Comparison of ENCODE assay signal across 11 cellular contexts in genomic region chr6:28719275-28719940, GRCh38.
DNase-seq lines count a peak whose midpoint lies in the region; ATAC-seq and TF ChIP-seq lines count a peak whose summit lies in the region.
"Had no signal": no experiment of that assay in that cellular context is flagged by ENCODE, and none has a peak within 500 bp of the region (broad histone marks: within the 10 kb centered on the region; RNA-seq: fewer than 3 reads in every experiment).

No MANE protein-coding gene starts in this region.

- peaks cover 1% of the 10 kb centered on the region for H3K27me3 Mint-ChIP-seq in endothelial cell (ENCODE audit: unreplicated experiment)

- peak; percentile 89 for DNase-seq in DMS 273 (lab: John Stamatoyannopoulos, UW; ENCODE audit: unreplicated experiment)
- DNase-seq in HCT116 (ENCODE audit: low read depth, low spot score) = peak; percentile 67
- peak; percentile 59 for DNase-seq in OCI-M2 (lab: John Stamatoyannopoulos, UW; ENCODE audit: unreplicated experiment)
- peak; percentile 33 for DNase-seq in endothelial cell (ENCODE audit: low spot score)
- DNase-seq in posterior cingulate gyrus = no peak
- DNase-seq in cortex of kidney (lab: John Stamatoyannopoulos, UW) = no peak
- DNase-seq: heart left ventricle had no signal

- no peaks in the 10 kb centered on the region for H3K79me2 ChIP-seq in HCT116 (ENCODE audit: insufficient read depth, low read length)

- H4K20me1 ChIP-seq in HCT116 (ENCODE audit: insufficient read depth) = no peaks in the 10 kb centered on the region

- H3K27ac ChIP-seq in HCT116 (ENCODE audit: low read depth, low read length) = no peak overlapping the region
- H3K27ac ChIP-seq: cardiac muscle cell, heart left ventricle had no signal

- H3K9me3 Mint-ChIP-seq in endothelial cell (ENCODE audit: unreplicated experiment) = no peaks in the 10 kb centered on the region

- H3K27me3 ChIP-seq in HCT116 (ENCODE audit: insufficient read depth, low read length) = no peaks in the 10 kb centered on the region

- H2AFZ ChIP-seq in HCT116 (ENCODE audit: low read depth, low read length, poor library complexity, severe bottlenecking) = peak overlapping the region; percentile 69

- H3K4me1 Mint-ChIP-seq in endothelial cell (ENCODE audit: unreplicated experiment) = peaks cover 4% of the 10 kb centered on the region

- RAD21 ChIA-PET in HCT116 (lab: Charles Lee; ENCODE audit: low non-redundant PET in 1 of 2, low total read pairs in 2 of 2, uncharacterized antibody in 2 of 2, unreplicated experiment in 2 of 2) = no interaction called here

- ATAC-seq in HCT116 (peak; percentile 97), GM21786 (IDR thresholded peaks at IDR 0.05; ENCODE audit: unreplicated experiment) (no peak), GM18520 (IDR thresholded peaks at IDR 0.05; ENCODE audit: unreplicated experiment) (no peak)
- ATAC-seq: activated CD4-positive, CD25-positive, alpha-beta regulatory T cell treated with anti-CD3 and anti-CD28 coated beads, Interleukin-2, amount 50 U/mL, for 24 hours; heart left ventricle had no signal

- no peak for TF ChIP-seq POLR2A in HCT116 (IDR thresholded peaks at IDR 0.05; ENCODE audit: borderline replicate concordance, extremely low read depth, insufficient read depth, insufficient read length)

- no peak for TF ChIP-seq RAD21 in HCT116 (IDR thresholded peaks at IDR 0.05; ENCODE audit: low read depth)

- H3K4me3 Mint-ChIP-seq in endothelial cell (ENCODE audit: unreplicated experiment) = no peak overlapping the region

- H3K36me3 Mint-ChIP-seq in endothelial cell (ENCODE audit: low read depth, unreplicated experiment) = no peaks in the 10 kb centered on the region

- H3K9me3 ChIP-seq in HCT116 (ENCODE audit: control insufficient read depth in 1 of 2, insufficient read depth in 1 of 2, low read depth in 1 of 2, low read length in 2 of 2) = no peaks in the 10 kb centered on the region
- H3K9me3 ChIP-seq: heart left ventricle had no signal

- intact Hi-C loops in HCT116 (cut with micrococcal nuclease) (no loop called here), posterior cingulate gyrus (cut with DNase I) (no loop called here)

- TF ChIP-seq CTCF in HCT116 (IDR thresholded peaks at IDR 0.05 in 2 of 3, conservative IDR thresholded peaks at IDR 0.05 in 1 of 3; ENCODE audit: borderline replicate concordance in 1 of 3, insufficient read depth in 1 of 3, low read depth in 2 of 3, low read length in 2 of 3) (no peak), endothelial cell (IDR thresholded peaks at IDR 0.05; ENCODE audit: unreplicated experiment) (no peak)

- no peaks in the 10 kb centered on the region for H3K9me2 ChIP-seq in HCT116 (ENCODE audit: insufficient read depth)

- CTCF ChIA-PET in HCT116 (lab: Charles Lee) = interaction anchor here (0.6 kb wide), 1 partner anchor 23 kb away, joined by 3 read pairs; no protein-coding TSS in a partner anchor

- no peaks in the 10 kb centered on the region for H3K4me1 ChIP-seq in HCT116 (ENCODE audit: control insufficient read depth in 1 of 2, insufficient read depth in 2 of 2, low read length in 2 of 2)
- H3K4me1 ChIP-seq: heart left ventricle had no signal

- H3K4me3 ChIP-seq in HCT116 (replicated peaks in 1 of 2; ENCODE audit: low read depth in 1 of 2, low read length in 2 of 2) = no peak overlapping the region
- H3K4me3 ChIP-seq: cardiac muscle cell, heart left ventricle had no signal

- POLR2A ChIA-PET in HCT116 (lab: Charles Lee) = no interaction called here

- no TSS peak for BruUV-seq in HCT116 (replicated peaks; lab: Mats Ljungman, UMichigan)

- no peak overlapping the region for H3K4me2 ChIP-seq in HCT116 (ENCODE audit: low read length)

- H3K9ac ChIP-seq in HCT116 (ENCODE audit: low read length) = no peak overlapping the region

- no peaks in the 10 kb centered on the region for H3K36me3 ChIP-seq in HCT116 (ENCODE audit: control insufficient read depth in 1 of 2, insufficient read depth in 2 of 2, low read length in 2 of 2)
- H3K36me3 ChIP-seq: cardiac muscle cell, heart left ventricle had no signal

- H3K27ac Mint-ChIP-seq in endothelial cell (ENCODE audit: unreplicated experiment) = no peak overlapping the region

TF ChIP-seq in HCT116, 20 proteins besides CTCF, POLR2A, EP300 and RAD21:
- peak; percentile 16; the same call in 1 of the 2 replicates for TF ChIP-seq FOSL1 (IDR thresholded peaks at IDR 0.05; ENCODE audit: low read depth)
- 0 out of 2 replicates have a peak, but pooled peaks have one; percentile 50 for TF ChIP-seq EGR1 (IDR thresholded peaks at IDR 0.05; ENCODE audit: low read depth)
- TF ChIP-seq ATF3 (IDR thresholded peaks at IDR 0.05) = peak; percentile 88
- no peak for TF ChIP-seq EZH2 (IDR thresholded peaks at IDR 0.05)
- no peak for TF ChIP-seq POLR2AphosphoS5 (IDR thresholded peaks at IDR 0.05; ENCODE audit: low read depth, low read length)
- TF ChIP-seq TCF7L2 (IDR thresholded peaks at IDR 0.05; ENCODE audit: borderline replicate concordance, extremely low read depth, insufficient read depth, insufficient read length) = no peak
- TF ChIP-seq EZH2phosphoT487 (IDR thresholded peaks at IDR 0.05; ENCODE audit: borderline replicate concordance) = no peak
- TF ChIP-seq SIN3A (IDR thresholded peaks at IDR 0.05; ENCODE audit: low read depth) = no peak
- TF ChIP-seq ZNF274 (IDR thresholded peaks at IDR 0.05; ENCODE audit: low read depth, low read length) = no peak
- no peak for TF ChIP-seq SP1 (IDR thresholded peaks at IDR 0.05; ENCODE audit: low read depth)
- no peak for TF ChIP-seq REST (IDR thresholded peaks at IDR 0.05; ENCODE audit: low read depth)
- TF ChIP-seq JUND (IDR thresholded peaks at IDR 0.05) = no peak
- no peak for TF ChIP-seq ELF1 (IDR thresholded peaks at IDR 0.05; ENCODE audit: borderline replicate concordance, low read depth)
- TF ChIP-seq SRF (IDR thresholded peaks at IDR 0.05; ENCODE audit: low read depth) = no peak
- TF ChIP-seq CEBPB (IDR thresholded peaks at IDR 0.05; ENCODE audit: low read depth) = peak; percentile 75
- TF ChIP-seq, protein P1, sequence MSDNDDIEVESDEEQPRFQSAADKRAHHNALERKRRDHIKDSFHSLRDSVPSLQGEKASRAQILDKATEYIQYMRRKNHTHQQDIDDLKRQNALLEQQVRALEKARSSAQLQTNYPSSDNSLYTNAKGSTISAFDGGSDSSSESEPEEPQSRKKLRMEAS (IDR thresholded peaks at IDR 0.05) = peak; percentile 84
- no peak for TF ChIP-seq ZBTB33 (IDR thresholded peaks at IDR 0.05; ENCODE audit: extremely low read depth, insufficient replicate concordance, low read length)
- TF ChIP-seq CBX3 (IDR thresholded peaks at IDR 0.05; ENCODE audit: low read depth) = peak; percentile 97
- TF ChIP-seq YY1 (IDR thresholded peaks at IDR 0.05; ENCODE audit: extremely low read depth, insufficient replicate concordance, low read depth, low read length) = no peak
- no peak for TF ChIP-seq ZFX (IDR thresholded peaks at IDR 0.05)

Comparison
In these comparisons a context has a peak if more than half of its experiments do, and no peak if none do; other contexts are left out.
1. DNase-seq: peak in DMS 273 (single experiment), HCT116 (single experiment), OCI-M2 (single experiment) and endothelial cell (single experiment); none in posterior cingulate gyrus (0 of 10) and cortex of kidney (single experiment).